Comparison of ENCODE assay signal across 1 cellular context in the genomic region with DNA sequence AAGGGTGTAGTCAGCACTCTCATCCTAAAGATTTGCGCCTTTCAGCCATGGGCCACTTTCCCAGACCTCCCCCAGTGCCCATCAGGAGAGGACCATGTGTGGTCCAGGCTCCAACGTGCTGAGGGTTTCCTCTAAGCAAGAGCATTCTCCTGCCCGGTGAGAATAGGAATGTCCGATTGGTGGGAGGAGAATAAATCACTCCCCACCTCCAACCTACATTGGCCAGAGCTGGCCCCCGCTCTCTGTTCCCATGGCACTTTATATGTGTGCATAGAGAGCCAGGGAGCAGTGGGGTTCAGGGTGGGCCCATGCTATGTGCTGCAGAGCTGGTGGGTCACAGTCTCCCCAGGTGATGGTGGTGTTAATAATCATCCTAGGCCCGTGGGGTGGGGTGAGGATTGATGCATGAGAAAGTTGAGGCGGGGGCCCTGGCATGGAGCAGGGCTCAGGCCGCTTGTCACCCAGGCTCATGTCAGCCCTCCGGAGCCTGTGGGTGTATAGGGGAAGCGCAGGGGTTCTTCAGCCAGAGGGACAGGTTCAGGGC.
TF ChIP-seq lines count a peak whose summit lies in the region.

No MANE protein-coding gene starts in this region.

TF ChIP-seq in HCT116, 20 proteins besides CTCF, POLR2A, EP300 and RAD21 (continued from another document):
- TF ChIP-seq, protein P1, sequence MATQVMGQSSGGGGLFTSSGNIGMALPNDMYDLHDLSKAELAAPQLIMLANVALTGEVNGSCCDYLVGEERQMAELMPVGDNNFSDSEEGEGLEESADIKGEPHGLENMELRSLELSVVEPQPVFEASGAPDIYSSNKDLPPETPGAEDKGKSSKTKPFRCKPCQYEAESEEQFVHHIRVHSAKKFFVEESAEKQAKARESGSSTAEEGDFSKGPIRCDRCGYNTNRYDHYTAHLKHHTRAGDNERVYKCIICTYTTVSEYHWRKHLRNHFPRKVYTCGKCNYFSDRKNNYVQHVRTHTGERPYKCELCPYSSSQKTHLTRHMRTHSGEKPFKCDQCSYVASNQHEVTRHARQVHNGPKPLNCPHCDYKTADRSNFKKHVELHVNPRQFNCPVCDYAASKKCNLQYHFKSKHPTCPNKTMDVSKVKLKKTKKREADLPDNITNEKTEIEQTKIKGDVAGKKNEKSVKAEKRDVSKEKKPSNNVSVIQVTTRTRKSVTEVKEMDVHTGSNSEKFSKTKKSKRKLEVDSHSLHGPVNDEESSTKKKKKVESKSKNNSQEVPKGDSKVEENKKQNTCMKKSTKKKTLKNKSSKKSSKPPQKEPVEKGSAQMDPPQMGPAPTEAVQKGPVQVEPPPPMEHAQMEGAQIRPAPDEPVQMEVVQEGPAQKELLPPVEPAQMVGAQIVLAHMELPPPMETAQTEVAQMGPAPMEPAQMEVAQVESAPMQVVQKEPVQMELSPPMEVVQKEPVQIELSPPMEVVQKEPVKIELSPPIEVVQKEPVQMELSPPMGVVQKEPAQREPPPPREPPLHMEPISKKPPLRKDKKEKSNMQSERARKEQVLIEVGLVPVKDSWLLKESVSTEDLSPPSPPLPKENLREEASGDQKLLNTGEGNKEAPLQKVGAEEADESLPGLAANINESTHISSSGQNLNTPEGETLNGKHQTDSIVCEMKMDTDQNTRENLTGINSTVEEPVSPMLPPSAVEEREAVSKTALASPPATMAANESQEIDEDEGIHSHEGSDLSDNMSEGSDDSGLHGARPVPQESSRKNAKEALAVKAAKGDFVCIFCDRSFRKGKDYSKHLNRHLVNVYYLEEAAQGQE (IDR thresholded peaks at IDR 0.05; ENCODE audit: low read depth) = no peak
- TF ChIP-seq, protein P2, sequence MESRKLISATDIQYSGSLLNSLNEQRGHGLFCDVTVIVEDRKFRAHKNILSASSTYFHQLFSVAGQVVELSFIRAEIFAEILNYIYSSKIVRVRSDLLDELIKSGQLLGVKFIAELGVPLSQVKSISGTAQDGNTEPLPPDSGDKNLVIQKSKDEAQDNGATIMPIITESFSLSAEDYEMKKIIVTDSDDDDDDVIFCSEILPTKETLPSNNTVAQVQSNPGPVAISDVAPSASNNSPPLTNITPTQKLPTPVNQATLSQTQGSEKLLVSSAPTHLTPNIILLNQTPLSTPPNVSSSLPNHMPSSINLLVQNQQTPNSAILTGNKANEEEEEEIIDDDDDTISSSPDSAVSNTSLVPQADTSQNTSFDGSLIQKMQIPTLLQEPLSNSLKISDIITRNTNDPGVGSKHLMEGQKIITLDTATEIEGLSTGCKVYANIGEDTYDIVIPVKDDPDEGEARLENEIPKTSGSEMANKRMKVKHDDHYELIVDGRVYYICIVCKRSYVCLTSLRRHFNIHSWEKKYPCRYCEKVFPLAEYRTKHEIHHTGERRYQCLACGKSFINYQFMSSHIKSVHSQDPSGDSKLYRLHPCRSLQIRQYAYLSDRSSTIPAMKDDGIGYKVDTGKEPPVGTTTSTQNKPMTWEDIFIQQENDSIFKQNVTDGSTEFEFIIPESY (IDR thresholded peaks at IDR 0.05; ENCODE audit: extremely low read depth, insufficient replicate concordance, low read length) = no peak
- no peak for TF ChIP-seq CBX3 (IDR thresholded peaks at IDR 0.05; ENCODE audit: low read depth)
- no peak for TF ChIP-seq EGR1 (IDR thresholded peaks at IDR 0.05; ENCODE audit: low read depth)
- no peak for TF ChIP-seq JUND (IDR thresholded peaks at IDR 0.05)
- no peak for TF ChIP-seq YY1 (IDR thresholded peaks at IDR 0.05; ENCODE audit: extremely low read depth, insufficient replicate concordance, low read depth, low read length)
- TF ChIP-seq CEBPB (IDR thresholded peaks at IDR 0.05; ENCODE audit: low read depth) = no peak
- TF ChIP-seq SRF (IDR thresholded peaks at IDR 0.05; ENCODE audit: low read depth) = no peak
- no peak for TF ChIP-seq ZNF274 (IDR thresholded peaks at IDR 0.05; ENCODE audit: low read depth, low read length)
- no peak for TF ChIP-seq TCF7L2 (IDR thresholded peaks at IDR 0.05; ENCODE audit: borderline replicate concordance, extremely low read depth, insufficient read depth, insufficient read length)
- TF ChIP-seq EZH2phosphoT487 (IDR thresholded peaks at IDR 0.05; ENCODE audit: borderline replicate concordance) = no peak
- no peak for TF ChIP-seq SIN3A (IDR thresholded peaks at IDR 0.05; ENCODE audit: low read depth)
- TF ChIP-seq EZH2 (IDR thresholded peaks at IDR 0.05) = no peak
- TF ChIP-seq ZFX (IDR thresholded peaks at IDR 0.05) = no peak
- TF ChIP-seq POLR2AphosphoS5 (IDR thresholded peaks at IDR 0.05; ENCODE audit: low read depth, low read length) = no peak
- TF ChIP-seq SP1 (IDR thresholded peaks at IDR 0.05; ENCODE audit: low read depth) = no peak
- no peak for TF ChIP-seq ELF1 (IDR thresholded peaks at IDR 0.05; ENCODE audit: borderline replicate concordance, low read depth)
